4 cellular contexts compared by ENCODE assay signal in genomic region chr2:82797469-82797868, GRCh38.
TF ChIP-seq lines count a peak whose summit lies in the region.

No MANE protein-coding gene starts in this region.

TF ChIP-seq in GM23338, 12 proteins besides CTCF, POLR2A, EP300 and RAD21 (continues in another document):
- TF ChIP-seq ZNF114 (CRISPR knock-in tag; IDR thresholded peaks at IDR 0.05): no peak
- no peak for TF ChIP-seq CREB1 (CRISPR knock-in tag; IDR thresholded peaks at IDR 0.05; ENCODE audit: low read depth)
- TF ChIP-seq STAT1 (IDR thresholded peaks at IDR 0.05; ENCODE audit: unreplicated experiment): no peak
- no peak for TF ChIP-seq POLR2AphosphoS5 (IDR thresholded peaks at IDR 0.05; ENCODE audit: low read depth)
- TF ChIP-seq JUNB (IDR thresholded peaks at IDR 0.05; ENCODE audit: unreplicated experiment): no peak
- no peak for TF ChIP-seq EZH2 (IDR thresholded peaks at IDR 0.05; ENCODE audit: low read depth, unreplicated experiment)
- no peak for TF ChIP-seq ETS1 (IDR thresholded peaks at IDR 0.05)
- no peak for TF ChIP-seq REST (IDR thresholded peaks at IDR 0.05; ENCODE audit: unreplicated experiment)
- TF ChIP-seq ZNF331 (CRISPR knock-in tag; IDR thresholded peaks at IDR 0.05; ENCODE audit: low read depth): no peak
- TF ChIP-seq EZH2phosphoT487 (IDR thresholded peaks at IDR 0.05; ENCODE audit: unreplicated experiment): no peak
- TF ChIP-seq NANOG (IDR thresholded peaks at IDR 0.05; ENCODE audit: borderline replicate concordance): no peak

TF ChIP-seq in HCT116, 20 proteins besides CTCF, POLR2A, EP300 and RAD21 (continues in another document):
- TF ChIP-seq TCF7L2 (IDR thresholded peaks at IDR 0.05; ENCODE audit: borderline replicate concordance, extremely low read depth, insufficient read depth, insufficient read length) (no peak), ELF1 (IDR thresholded peaks at IDR 0.05; ENCODE audit: borderline replicate concordance, low read depth) (no peak), YY1 (IDR thresholded peaks at IDR 0.05; ENCODE audit: extremely low read depth, insufficient replicate concordance, low read depth, low read length) (no peak), ZBTB33 (IDR thresholded peaks at IDR 0.05; ENCODE audit: extremely low read depth, insufficient replicate concordance, low read length) (no peak), POLR2AphosphoS5 (IDR thresholded peaks at IDR 0.05; ENCODE audit: low read depth, low read length) (no peak), CBX3 (IDR thresholded peaks at IDR 0.05; ENCODE audit: low read depth) (no peak), SIN3A (IDR thresholded peaks at IDR 0.05; ENCODE audit: low read depth) (no peak), ATF3 (IDR thresholded peaks at IDR 0.05) (no peak), SP1 (IDR thresholded peaks at IDR 0.05; ENCODE audit: low read depth) (no peak), EZH2 (IDR thresholded peaks at IDR 0.05) (no peak), JUND (IDR thresholded peaks at IDR 0.05) (no peak), CEBPB (IDR thresholded peaks at IDR 0.05; ENCODE audit: low read depth) (no peak), MAX (IDR thresholded peaks at IDR 0.05) (no peak), REST (IDR thresholded peaks at IDR 0.05; ENCODE audit: low read depth) (no peak)

TF ChIP-seq in endothelial cell of umbilical vein, 7 proteins besides CTCF, POLR2A, EP300 and RAD21:
- no peak for TF ChIP-seq GATA2 (IDR thresholded peaks at IDR 0.05; ENCODE audit: insufficient read depth, insufficient read length, low read depth, low read length)
- TF ChIP-seq MYC (IDR thresholded peaks at IDR 0.05; ENCODE audit: low read depth, low read length): no peak

TF ChIP-seq in GM12891, 5 proteins besides CTCF, POLR2A, EP300 and RAD21:
- TF ChIP-seq POLR2AphosphoS5 (IDR thresholded peaks at IDR 0.05; ENCODE audit: low read depth, low read length) (no peak), PAX5 (IDR thresholded peaks at IDR 0.05; ENCODE audit: insufficient read depth, low read length, severe bottlenecking) (no peak), POU2F2 (IDR thresholded peaks at IDR 0.05; ENCODE audit: low read depth, low read length) (no peak), SPI1 (IDR thresholded peaks at IDR 0.05; ENCODE audit: low read depth, low read length) (no peak), TAF1 (IDR thresholded peaks at IDR 0.05; ENCODE audit: low read depth, low read length) (no peak)
